ENCODE assay signal across 11 cellular contexts in genomic region chr12:104672096-104672445, GRCh38.
DNase-seq lines count a peak whose midpoint lies in the region; ATAC-seq, FAIRE-seq and TF ChIP-seq lines count a peak whose summit lies in the region.
"Had no signal": no experiment of that assay in that cellular context is flagged by ENCODE, and none has a peak within 500 bp of the region (broad histone marks: within the 10 kb centered on the region; RNA-seq: fewer than 3 reads in every experiment).

No MANE protein-coding gene starts in this region.

- TF ChIP-seq CTCF in A549 (IDR thresholded peaks at IDR 0.05) (no peak), body of pancreas (IDR thresholded peaks at IDR 0.05) (no peak), lower leg skin (IDR thresholded peaks at IDR 0.05) (no peak), hepatocyte (IDR thresholded peaks at IDR 0.05; ENCODE audit: poor library complexity) (no peak)

- no peak for TF ChIP-seq RAD21 in A549 (conservative IDR thresholded peaks at IDR 0.05 in 1 of 2, IDR thresholded peaks at IDR 0.05 in 1 of 2)

- peaks cover 59% of the 10 kb centered on the region for H3K4me1 ChIP-seq in A549
- peaks cover 12% of the 10 kb centered on the region for H3K4me1 ChIP-seq in HUES48 (ENCODE audit: control insufficient read depth, insufficient read depth, low read length)
- peaks cover 55% of the 10 kb centered on the region for H3K4me1 ChIP-seq in body of pancreas
- H3K4me1 ChIP-seq in hepatocyte (ENCODE audit: insufficient read depth) = peaks cover 55% of the 10 kb centered on the region

- H3K36me3 Mint-ChIP-seq in naive B cell = no peaks in the 10 kb centered on the region

- intact Hi-C loops in body of pancreas (cut with DNase I) (no loop called here), lower leg skin (cut with DNase I; ENCODE audit: low total_unique reads) (no loop called here)

- TF ChIP-seq EP300 in A549 (IDR thresholded peaks at IDR 0.05) = no peak

- peak overlapping the region; percentile 69 for H3K4me2 ChIP-seq in A549
- no peak overlapping the region for H3K4me2 ChIP-seq in hepatocyte

- H3K27me3 Mint-ChIP-seq in naive B cell = no peaks in the 10 kb centered on the region

- H3K9ac ChIP-seq in HUES48 (ENCODE audit: low read depth, low read length) = no peak overlapping the region

- no peaks in the 10 kb centered on the region for H3K36me3 ChIP-seq in HUES48 (ENCODE audit: control insufficient read depth, insufficient read depth, low read length)
- H3K36me3 ChIP-seq in body of pancreas (replicated peaks in 1 of 2; ENCODE audit: insufficient read depth in 1 of 2, low read depth in 2 of 2) = no peaks in the 10 kb centered on the region
- H3K36me3 ChIP-seq in hepatocyte (replicated peaks; ENCODE audit: insufficient read depth, low read depth) = no peaks in the 10 kb centered on the region

- ATAC-seq in A549 = peak; percentile 58 to 71
- peak; percentile 8 for ATAC-seq in body of pancreas
- no peak for ATAC-seq in naive B cell (ENCODE audit: low read depth in 2 of 2)

- no peaks in the 10 kb centered on the region for H4K20me1 ChIP-seq in hepatocyte (ENCODE audit: insufficient read depth, poor library complexity, severe bottlenecking)

- CTCF ChIA-PET in A549 (lab: Yijun Ruan, JAX) = interaction anchor here (2.4 kb wide), 1 partner anchor 215 kb away, joined by 7 read pairs; the partner anchor contains the start of gene CHST11

- POLR2A ChIA-PET in A549 (lab: Yijun Ruan, JAX) = interaction anchor here (0.8 to 1.9 kb wide), 2 partner anchors 9 to 68 kb away, joined by 3 to 10 read pairs; no protein-coding TSS in a partner anchor

- H3K79me2 ChIP-seq in hepatocyte = no peaks in the 10 kb centered on the region

- H3K9me3 ChIP-seq in A549 (no peaks in the 10 kb centered on the region), HUES48 (ENCODE audit: control insufficient read depth, insufficient read depth, low read length) (no peaks in the 10 kb centered on the region), body of pancreas (no peaks in the 10 kb centered on the region), hepatocyte (ENCODE audit: low read depth) (no peaks in the 10 kb centered on the region)

- H3K27ac Mint-ChIP-seq in naive B cell = peak overlapping the region in 4 of 6 donors; percentile 17 to 94 (median 76)

- H3K4me3 Mint-ChIP-seq in naive B cell = peak overlapping the region in 1 of 8 donors; percentile 70

- TF ChIP-seq POLR2A in A549 (IDR thresholded peaks at IDR 0.05; ENCODE audit: low read length) (no peak), body of pancreas (IDR thresholded peaks at IDR 0.05) (no peak), GM12891 (IDR thresholded peaks at IDR 0.05; ENCODE audit: low read depth, low read length) (no peak), lower leg skin (IDR thresholded peaks at IDR 0.05) (no peak)

- no peaks in the 10 kb centered on the region for H3K9me3 Mint-ChIP-seq in naive B cell

- WGBS in A549 (ENCODE audit: missing lambda C conversion rate) = 13% methylated on average over 8 of the region's 8 CpGs
- WGBS in body of pancreas, 2 donors = 58 to 64% methylated on average over 7 to 8 of the region's 8 CpGs
- WGBS in lower leg skin, 2 donors = 67 to 71% methylated on average over 8 of the region's 8 CpGs
- WGBS in hepatocyte (ENCODE audit: low lambda C conversion rate, missing lambda C conversion rate) = 82% methylated on average over 8 of the region's 8 CpGs

- no peak for DNase-seq in A549 (ENCODE audit: low read depth in 1 of 2, low spot score in 1 of 2)
- DNase-seq in body of pancreas = no peak
- DNase-seq in naive B cell = no peak
- no peak for DNase-seq in GM12891 (ENCODE audit: insufficient read length, low spot score)
- DNase-seq in NCI-H146 treated with DMSO at 0.1 percent for 48 hours (lab: John Stamatoyannopoulos, UW; ENCODE audit: unreplicated experiment) = no peak
- DNase-seq in lower leg skin (ENCODE audit: low spot score in 2 of 2) = no peak
- no peak for DNase-seq in hepatocyte (ENCODE audit: low spot score)
- DNase-seq: DMS 273 treated with DMSO at 0.1 percent for 48 hours, NCI-H1048 had no signal

- FAIRE-seq in A549 (lab: Jason Lieb, UNC) (no peak), GM12891 (lab: Jason Lieb, UNC) (no peak)

- H3K9me2 ChIP-seq in hepatocyte (replicated peaks; ENCODE audit: insufficient read depth) = no peaks in the 10 kb centered on the region

- H3K27me3 ChIP-seq in HUES48 (ENCODE audit: control insufficient read depth, insufficient read depth, low read length) (no peaks in the 10 kb centered on the region), body of pancreas (no peaks in the 10 kb centered on the region), hepatocyte (no peaks in the 10 kb centered on the region)
- H3K27me3 ChIP-seq: foreskin keratinocyte had no signal

- H3K4me3 ChIP-seq in A549 (peak overlapping the region; percentile 5; the same call in 1 of the 3 replicates), HUES48 (ENCODE audit: low read depth, low read length) (no peak overlapping the region), body of pancreas (no peak overlapping the region), lower leg skin (ENCODE audit: low read depth, poor library complexity, severe bottlenecking) (no peak overlapping the region), hepatocyte (no peak overlapping the region)

- H2AFZ ChIP-seq in hepatocyte = no peak overlapping the region

- peak overlapping the region; percentile 84 to 93 for H3K27ac ChIP-seq in A549
- H3K27ac ChIP-seq in HUES48 (ENCODE audit: low read depth, low read length) = peak overlapping the region; percentile 32
- peak overlapping the region in 3 of 4 donors; percentile 28 to 63 (median 62) for H3K27ac ChIP-seq in body of pancreas
- H3K27ac ChIP-seq in hepatocyte = no peak overlapping the region
- H3K27ac ChIP-seq: foreskin keratinocyte had no signal

- H3K4me1 Mint-ChIP-seq in naive B cell = peaks cover 59 to 79% (median 63%) of the 10 kb centered on the region in 3 donors

TF ChIP-seq in A549, 52 proteins besides CTCF, POLR2A, EP300 and RAD21:
- TF ChIP-seq, protein P1, sequence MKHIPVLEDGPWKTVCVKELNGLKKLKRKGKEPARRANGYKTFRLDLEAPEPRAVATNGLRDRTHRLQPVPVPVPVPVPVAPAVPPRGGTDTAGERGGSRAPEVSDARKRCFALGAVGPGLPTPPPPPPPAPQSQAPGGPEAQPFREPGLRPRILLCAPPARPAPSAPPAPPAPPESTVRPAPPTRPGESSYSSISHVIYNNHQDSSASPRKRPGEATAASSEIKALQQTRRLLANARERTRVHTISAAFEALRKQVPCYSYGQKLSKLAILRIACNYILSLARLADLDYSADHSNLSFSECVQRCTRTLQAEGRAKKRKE (CRISPR knock-in tag; IDR thresholded peaks at IDR 0.05; ENCODE audit: low read depth) = no peak; the same call in 1 of the 2 replicates
- 0 out of 2 replicates have a peak, but pooled peaks have one; percentile 1 for TF ChIP-seq MYC (IDR thresholded peaks at IDR 0.05; ENCODE audit: borderline replicate concordance, low read length)
- TF ChIP-seq USF2 (IDR thresholded peaks at IDR 0.05) = no peak

TF ChIP-seq in GM12891, 5 proteins besides CTCF, POLR2A, EP300 and RAD21:
- TF ChIP-seq TAF1 (IDR thresholded peaks at IDR 0.05; ENCODE audit: low read depth, low read length) = no peak
- no peak for TF ChIP-seq POU2F2 (IDR thresholded peaks at IDR 0.05; ENCODE audit: low read depth, low read length)
- TF ChIP-seq PAX5 (IDR thresholded peaks at IDR 0.05; ENCODE audit: insufficient read depth, low read length, severe bottlenecking) = no peak
- TF ChIP-seq POLR2AphosphoS5 (IDR thresholded peaks at IDR 0.05; ENCODE audit: low read depth, low read length) = no peak
- TF ChIP-seq SPI1 (IDR thresholded peaks at IDR 0.05; ENCODE audit: low read depth, low read length) = no peak

Comparison
In these comparisons a context has a peak if more than half of its experiments do, and no peak if none do; other contexts are left out.
1. ATAC-seq: peak in A549 (2 of 2) and body of pancreas (single experiment); none in naive B cell (0 of 2).